26 cellular contexts compared by ENCODE assay signal in the genomic region with DNA sequence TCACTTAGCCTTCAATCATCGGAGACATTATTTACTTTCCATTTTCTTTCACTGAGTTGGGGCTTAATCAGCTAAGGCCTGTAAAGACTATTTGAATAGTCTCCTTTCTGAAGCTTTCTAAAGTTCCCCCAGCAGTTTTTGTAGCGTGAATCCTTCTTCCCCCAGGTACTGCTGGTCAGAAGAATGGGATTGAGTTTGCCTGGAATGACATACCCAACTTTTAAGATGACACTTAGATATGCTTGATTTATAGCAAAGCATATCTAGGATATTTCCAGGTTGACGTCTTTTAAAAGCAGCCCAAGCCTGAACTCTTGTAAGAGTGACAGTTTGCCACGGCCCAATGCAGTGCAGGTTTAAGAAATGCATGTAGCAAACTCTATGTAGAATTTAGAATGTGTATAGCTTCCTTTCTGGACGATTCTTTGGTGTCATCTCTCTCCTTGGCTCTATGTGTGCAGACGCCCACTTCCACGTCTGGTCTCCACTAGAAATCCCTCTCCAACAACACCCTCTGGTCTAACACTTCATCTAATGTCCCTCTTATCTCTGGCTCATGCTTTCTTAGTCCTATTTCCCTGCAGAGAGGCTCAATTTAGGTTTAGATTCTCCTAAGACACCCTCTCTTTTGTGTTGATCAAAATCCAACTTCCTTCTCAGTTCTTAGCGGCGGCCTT.
"Had no signal": no experiment of that assay in that cellular context is flagged by ENCODE, and none has a peak within 500 bp of the region (broad histone marks: within the 10 kb centered on the region; RNA-seq: fewer than 3 reads in every experiment).

No MANE protein-coding gene starts in this region.

- ATAC-seq: activated CD4-positive, alpha-beta T cell treated with anti-CD3 and anti-CD28 coated beads for 36 hours; activated CD8-positive, alpha-beta memory T cell treated with anti-CD3 and anti-CD28 coated beads, Interleukin-2, amount 10 ng/mL, durations not matched to agents 7 days and 5 days; activated CD8-positive, alpha-beta T cell treated with anti-CD3 and anti-CD28 coated beads, Interleukin-2, amount 10 ng/mL, durations not matched to agents 7 days and 5 days; activated naive CD4-positive, alpha-beta T cell treated with anti-CD3 and anti-CD28 coated beads, Interleukin-2, amount 50 U/mL, for 72 hours; gastroesophageal sphincter had no signal

- H3K36me3 ChIP-seq: ascending aorta, breast epithelium, cardiac muscle cell, colonic mucosa, esophagus squamous epithelium, gastroesophageal sphincter had no signal

- H3K9me3 ChIP-seq: ascending aorta, breast epithelium, colonic mucosa, esophagus squamous epithelium, gastroesophageal sphincter had no signal

- H3K27me3 ChIP-seq: ascending aorta, breast epithelium, cardiac muscle cell, colonic mucosa, esophagus squamous epithelium had no signal

- H3K27ac ChIP-seq: ascending aorta, breast epithelium, cardiac muscle cell, colonic mucosa, epithelial cell of prostate, esophagus squamous epithelium, gastroesophageal sphincter had no signal

- H3K4me3 ChIP-seq: ascending aorta, breast epithelium, cardiac muscle cell, colonic mucosa, esophagus squamous epithelium, gastroesophageal sphincter had no signal

- H3K4me1 ChIP-seq: ascending aorta, breast epithelium, colonic mucosa, esophagus squamous epithelium, gastroesophageal sphincter had no signal

- DNase-seq: activated CD4-positive, alpha-beta memory T cell treated with anti-CD3 and anti-CD28 coated beads for 36 hours; activated CD4-positive, alpha-beta T cell treated with anti-CD3 and anti-CD28 coated beads for 36 hours; activated CD4-positive, alpha-beta T cell treated with anti-CD3 and anti-CD28 coated beads, Interleukin-2, amount 10 ng/mL, durations not matched to agents 24 days and 14 days; activated CD4-positive, CD25-positive, alpha-beta regulatory T cell; activated CD4-positive, CD25-positive, alpha-beta regulatory T cell treated with anti-CD3 and anti-CD28 coated beads, Interleukin-2, amount 50 U/mL, for 72 hours; activated CD8-positive, alpha-beta memory T cell treated with anti-CD3 and anti-CD28 coated beads, Interleukin-2, amount 10 ng/mL, durations not matched to agents 7 days and 5 days; activated CD8-positive, alpha-beta memory T cell treated with anti-CD3 and anti-CD28 coated beads, Interleukin-2, amount 50 U/mL, for 4 hours; activated CD8-positive, alpha-beta T cell treated with anti-CD3 and anti-CD28 coated beads, Interleukin-2, amount 10 ng/mL, durations not matched to agents 7 days and 5 days; activated effector memory CD4-positive, alpha-beta T cell treated with anti-CD3 and anti-CD28 coated beads, Interleukin-2, amount 50 U/mL, for 16 hours; activated naive CD4-positive, alpha-beta T cell treated with anti-CD3 and anti-CD28 coated beads for 36 hours; activated naive CD8-positive, alpha-beta T cell treated with anti-CD3 and anti-CD28 coated beads, Interleukin-2, amount 10 ng/mL, durations not matched to agents 7 days and 5 days; activated T-cell treated with anti-CD3 and anti-CD28 coated beads, Interleukin-2, amount 50 U/mL, for 1 hour; activated T-cell treated with anti-CD3 and anti-CD28 coated beads, Interleukin-2, amount 50 U/mL, for 48 hours; central memory CD4-positive, alpha-beta T cell; cerebellar nuclear complex; colonic mucosa; effector CD8-positive, alpha-beta T cell; esophagus squamous epithelium; foreskin melanocyte; T-helper 2 cell had no signal
